In genomic region chr5:149186506-149186905, GRCh38 we compare ENCODE assay signal across 23 cellular contexts. TPM values are rescaled to one million over a fixed set of nuclear protein-coding genes. Genes with fewer than 3 reads are reported as not detected.
DNase-seq lines count a peak whose midpoint lies in the region; ATAC-seq and TF ChIP-seq lines count a peak whose summit lies in the region.
"Had no signal": no experiment of that assay in that cellular context is flagged by ENCODE, and none has a peak within 500 bp of the region (broad histone marks: within the 10 kb centered on the region; RNA-seq: fewer than 3 reads in every experiment).

No MANE protein-coding gene starts in this region.

- H3K27me3 ChIP-seq in PC-3 (ENCODE audit: low read length), result no peaks in the 10 kb centered on the region
- H3K27me3 ChIP-seq in RWPE2 (ENCODE audit: insufficient read depth, poor library complexity, severe bottlenecking), result no peaks in the 10 kb centered on the region
- H3K27me3 ChIP-seq: BE2C; BLaER1 treated with 17β-estradiol and CSF1 and Interleukin-3, amounts not matched to agents 10 nM and 100 nM had no signal

- H3K27me3 Mint-ChIP-seq in Calu3 (ENCODE audit: unreplicated experiment), result no peaks in the 10 kb centered on the region

- H4K20me1 ChIP-seq in PC-3 (ENCODE audit: low read length), result no peaks in the 10 kb centered on the region
- H4K20me1 ChIP-seq: BLaER1 treated with 17β-estradiol and CSF1 and Interleukin-3, amounts not matched to agents 10 nM and 100 nM had no signal

- H3K4me3 ChIP-seq in PC-3 (ENCODE audit: low read length) (no peak overlapping the region), RWPE2 (ENCODE audit: severe bottlenecking) (no peak overlapping the region)
- H3K4me3 ChIP-seq: A549; BLaER1 treated with 17β-estradiol and CSF1 and Interleukin-3, amounts not matched to agents 10 nM and 100 nM; GM23248 had no signal

- H3K4me2 ChIP-seq in PC-3 (ENCODE audit: low read length), result peak overlapping the region; percentile 76
- H3K4me2 ChIP-seq: BLaER1 treated with 17β-estradiol and CSF1 and Interleukin-3, amounts not matched to agents 10 nM and 100 nM had no signal

- POLR2A ChIA-PET in PC-3 (lab: Charles Lee; ENCODE audit: unreplicated experiment), result interaction anchor here (0.6 kb wide), 1 partner anchor 158 kb away, joined by 4 read pairs; no protein-coding TSS in a partner anchor

- peaks cover 62% of the 10 kb centered on the region for H3K4me1 Mint-ChIP-seq in Calu3 (ENCODE audit: low read depth, unreplicated experiment)
- H3K4me1 Mint-ChIP-seq: CD8-positive, alpha-beta memory T cell had no signal

- H2AFZ ChIP-seq in PC-3 (ENCODE audit: low read length), result no peak overlapping the region
- H2AFZ ChIP-seq: GM23248 had no signal

- BruUV-seq in Calu3 (replicated peaks; lab: Mats Ljungman, UMichigan) (no TSS peak), PC-3 (replicated peaks; lab: Mats Ljungman, UMichigan) (no TSS peak)

- peaks cover 14% of the 10 kb centered on the region for H3F3A ChIP-seq in PC-3 (ENCODE audit: low read length, unreplicated experiment)

- CTCF ChIA-PET in Calu3 (lab: Charles Lee), result interaction anchor here (0.5 kb wide), 1 partner anchor 79 kb away, joined by 3 read pairs; no protein-coding TSS in a partner anchor
- CTCF ChIA-PET in PC-3 (lab: Charles Lee), result interaction anchor here (1.0 kb wide), 1 partner anchor 43 kb away, joined by 4 read pairs; no protein-coding TSS in a partner anchor

- TF ChIP-seq CTCF in Calu3 (IDR thresholded peaks at IDR 0.05; ENCODE audit: unreplicated experiment) (no peak), PC-3 (conservative IDR thresholded peaks at IDR 0.05; ENCODE audit: low read depth, low read length) (no peak), RWPE2 (IDR thresholded peaks at IDR 0.05; ENCODE audit: poor library complexity, severe bottlenecking) (no peak)

- H3K27ac Mint-ChIP-seq in Calu3 (ENCODE audit: unreplicated experiment), result peak overlapping the region; percentile 99
- H3K27ac Mint-ChIP-seq: CD14-positive monocyte; CD4-positive, alpha-beta T cell had no signal

- peak overlapping the region; percentile 83 for H3K27ac ChIP-seq in PC-3 (ENCODE audit: low read length)
- peak overlapping the region; percentile 89 for H3K27ac ChIP-seq in RWPE2 (ENCODE audit: poor library complexity, severe bottlenecking)
- peak overlapping the region; percentile 92 for H3K27ac ChIP-seq in epithelial cell of prostate
- H3K27ac ChIP-seq: A549; BLaER1 treated with 17β-estradiol and CSF1 and Interleukin-3, amounts not matched to agents 10 nM and 100 nM; GM23248 had no signal

- peak overlapping the region; percentile 47; the same call in 1 of the 2 replicates for H3K9ac ChIP-seq in PC-3 (ENCODE audit: low read length)
- H3K9ac ChIP-seq: BLaER1 treated with 17β-estradiol and CSF1 and Interleukin-3, amounts not matched to agents 10 nM and 100 nM; GM23248 had no signal

- no peak for ATAC-seq in PC-3
- no peak for ATAC-seq in RWPE2 (ENCODE audit: low read depth)
- ATAC-seq in sciatic nerve, result no peak
- ATAC-seq: A549 had no signal

- H3K79me2 ChIP-seq in PC-3 (ENCODE audit: low read length), result no peaks in the 10 kb centered on the region

- H3K4me1 ChIP-seq in PC-3 (ENCODE audit: insufficient read depth, low read length) (peaks cover 30% of the 10 kb centered on the region), RWPE2 (ENCODE audit: insufficient read depth, poor library complexity, severe bottlenecking) (peaks cover 41% of the 10 kb centered on the region)
- H3K4me1 ChIP-seq: BE2C; BLaER1 treated with 17β-estradiol and CSF1 and Interleukin-3, amounts not matched to agents 10 nM and 100 nM had no signal

- no peaks in the 10 kb centered on the region for H3K9me2 ChIP-seq in PC-3 (replicated peaks; ENCODE audit: low read length)

- no peak overlapping the region for H3K4me3 Mint-ChIP-seq in Calu3 (ENCODE audit: low read depth, unreplicated experiment)
- H3K4me3 Mint-ChIP-seq: CD14-positive monocyte; CD4-positive, alpha-beta T cell; CD8-positive, alpha-beta memory T cell had no signal

- H3K9me3 ChIP-seq in PC-3 (ENCODE audit: low read length) (no peaks in the 10 kb centered on the region), RWPE2 (ENCODE audit: severe bottlenecking) (no peaks in the 10 kb centered on the region)
- H3K9me3 ChIP-seq: A549; BE2C; BLaER1 treated with 17β-estradiol and CSF1 and Interleukin-3, amounts not matched to agents 10 nM and 100 nM had no signal

- DNase-seq in Calu3 (no peak), PC-3 (no peak), RWPE2 (ENCODE audit: low spot score) (no peak), epithelial cell of prostate (ENCODE audit: low read depth, low spot score) (no peak), hippocampal formation (lab: John Stamatoyannopoulos, UW) (no peak), sciatic nerve (ENCODE audit: low spot score) (no peak)
- DNase-seq in stimulated activated CD4-positive, alpha-beta T cell treated with anti-CD3 and anti-CD28 coated beads, Interleukin-2, amount 100 ng/mL, for 48 hours, result no peak
- DNase-seq in activated CD8-positive, alpha-beta memory T cell treated with anti-CD3 and anti-CD28 coated beads, Interleukin-2, amount 50 U/mL, for 48 hours, result no peak
- DNase-seq: 8988T; ACHN; AML-193; BE2C; CD4-positive, alpha-beta T cell; CD8-positive, alpha-beta memory T cell; DMS53; DMS79 treated with DMSO at 0.1 percent for 48 hours; GF-D8; GM23248; H7; HCEC 1CT had no signal

- H3K36me3 Mint-ChIP-seq in Calu3 (ENCODE audit: insufficient read depth, unreplicated experiment), result peaks cover 26% of the 10 kb centered on the region
- H3K36me3 Mint-ChIP-seq: CD14-positive monocyte had no signal

- H3K9me3 Mint-ChIP-seq in Calu3 (ENCODE audit: low read depth, unreplicated experiment), result peaks cover 9% of the 10 kb centered on the region
- H3K9me3 Mint-ChIP-seq: CD14-positive monocyte; CD4-positive, alpha-beta T cell; CD8-positive, alpha-beta memory T cell had no signal

- H3K36me3 ChIP-seq in PC-3 (ENCODE audit: low read depth, low read length), result peaks cover 34% of the 10 kb centered on the region
- peaks cover 29% of the 10 kb centered on the region for H3K36me3 ChIP-seq in RWPE2 (ENCODE audit: low read depth)
- H3K36me3 ChIP-seq: BE2C had no signal

- intact Hi-C loops in Calu3 (cut with micrococcal nuclease; ENCODE audit: unreplicated experiment), result no loop called here
- intact Hi-C loops in PC-3 (cut with micrococcal nuclease), result no loop called here
- intact Hi-C loops in sciatic nerve (cut with DNase I), result no loop called here

RNA-seq across cellular contexts. Expression of gene ABLIM3, which starts 45.2 kb away (rescaled TPM):
- total RNA-seq in Calu3 (2022) (58.2 and 70.9 TPM in 2 replicates), PC-3 (2014; rRNA removed) (43.6 and 48.0 TPM in 2 replicates), sciatic nerve (67.6 TPM)
- total RNA-seq: CD4-positive, alpha-beta T cell had no signal
